Comparison of ENCODE assay signal across 15 cellular contexts in genomic region chr12:6757028-6757689, GRCh38. TPM values are rescaled to one million over a fixed set of nuclear protein-coding genes. Genes with fewer than 3 reads are reported as not detected.
DNase-seq lines count a peak whose midpoint lies in the region; ATAC-seq and TF ChIP-seq lines count a peak whose summit lies in the region.
"Had no signal": no experiment of that assay in that cellular context is flagged by ENCODE, and none has a peak within 500 bp of the region (broad histone marks: within the 10 kb centered on the region; RNA-seq: fewer than 3 reads in every experiment).

No MANE protein-coding gene starts in this region.

- H3K36me3 ChIP-seq in cardiac muscle cell (no peaks in the 10 kb centered on the region), GM23338 (ENCODE audit: insufficient read depth) (no peaks in the 10 kb centered on the region)

- in situ Hi-C loops in G401 (cut with HindIII; ENCODE audit: low sequenced_read_pairs), result no loop called here

- peaks cover 6% of the 10 kb centered on the region for H3K79me2 ChIP-seq in GM23338 (replicated peaks; ENCODE audit: insufficient read depth)

- H3K4me3 ChIP-seq in cardiac muscle cell, result no peak overlapping the region
- no peak overlapping the region for H3K4me3 ChIP-seq in GM23338

- peak overlapping the region; percentile 13 to 71 (median 33) for H3K27ac Mint-ChIP-seq in brain
- peak overlapping the region; percentile 8 for H3K27ac Mint-ChIP-seq in mesothelial cell of epicardium
- H3K27ac Mint-ChIP-seq in stimulated activated effector memory CD8-positive, alpha-beta T cell treated with anti-CD3 and anti-CD28 coated beads, Interleukin-12 subunit alpha, Interleukin-12 subunit beta, amount 100 ng/mL, for 72 hours, result peak overlapping the region; percentile 2
- H3K27ac Mint-ChIP-seq in GM23338, result no peak overlapping the region; the same call in 1 of the 2 replicates

- ATAC-seq in left ventricle myocardium superior, result no peak
- no peak for ATAC-seq in stimulated activated effector memory CD8-positive, alpha-beta T cell treated with anti-CD3 and anti-CD28 coated beads, Interleukin-12 subunit alpha, Interleukin-12 subunit beta, amount 100 ng/mL, for 72 hours
- no peak for ATAC-seq in GM23338

- H3K36me3 Mint-ChIP-seq in brain (peaks cover 4% of the 10 kb centered on the region), mesothelial cell of epicardium (no peaks in the 10 kb centered on the region), GM23338 (ENCODE audit: low read depth) (peaks cover 4% of the 10 kb centered on the region; the same call in 2 of the 3 replicates)
- peaks cover 18% of the 10 kb centered on the region for H3K36me3 Mint-ChIP-seq in stimulated activated effector memory CD8-positive, alpha-beta T cell treated with anti-CD3 and anti-CD28 coated beads, Interleukin-12 subunit alpha, Interleukin-12 subunit beta, amount 100 ng/mL, for 72 hours
- H3K36me3 Mint-ChIP-seq: CD14-positive monocyte had no signal

- H3F3A ChIP-seq in GM23338 (replicated peaks; ENCODE audit: low read depth), result no peaks in the 10 kb centered on the region; the same call in 1 of the 2 replicates

- H3K4me2 ChIP-seq in GM23338, result no peak overlapping the region

- H3K27me3 ChIP-seq in cardiac muscle cell, result no peaks in the 10 kb centered on the region
- no peaks in the 10 kb centered on the region for H3K27me3 ChIP-seq in GM23338 (ENCODE audit: insufficient read depth)

- DNase-seq in cardiac muscle cell (ENCODE audit: low read depth in 1 of 2, low spot score in 1 of 2) (peak in 1 of 2 donors; percentile 43), left ventricle myocardium superior (no peak), mesothelial cell of epicardium (ENCODE audit: low spot score in 2 of 2, unreplicated experiment in 2 of 2) (no peak), GM23338 (ENCODE audit: low spot score) (no peak), SK-N-DZ (ENCODE audit: low spot score) (no peak), G401 (ENCODE audit: low spot score) (no peak)
- DNase-seq in stimulated activated effector memory CD8-positive, alpha-beta T cell treated with anti-CD3 and anti-CD28 coated beads, Interleukin-12 subunit alpha, Interleukin-12 subunit beta, amount 100 ng/mL, for 72 hours (ENCODE audit: low spot score in 2 of 2), result peak in 1 of 2 donors; percentile 45
- DNase-seq: COR-L47, DMS153, H7, NCI-H187, NCI-H526 treated with DMSO at 0.1 percent for 48 hours, SHP77 treated with DMSO at 0.1 percent for 48 hours had no signal

- peaks cover 20% of the 10 kb centered on the region for H3K4me1 ChIP-seq in cardiac muscle cell (ENCODE audit: low read depth)
- peaks cover 16% of the 10 kb centered on the region for H3K4me1 ChIP-seq in GM23338 (ENCODE audit: insufficient read depth)

- H3K9me3 Mint-ChIP-seq in brain (peaks cover 0 to 4% (median 0%) of the 10 kb centered on the region in 5 experiments), mesothelial cell of epicardium (peaks cover under 1% of the 10 kb centered on the region), GM23338 (no peaks in the 10 kb centered on the region)
- H3K9me3 Mint-ChIP-seq in stimulated activated effector memory CD8-positive, alpha-beta T cell treated with anti-CD3 and anti-CD28 coated beads, Interleukin-12 subunit alpha, Interleukin-12 subunit beta, amount 100 ng/mL, for 72 hours, result no peaks in the 10 kb centered on the region
- H3K9me3 Mint-ChIP-seq: CD14-positive monocyte had no signal

- 0 out of 2 replicates have a peak, but pooled peaks cover 2% of the 10 kb centered on the region for H4K20me1 ChIP-seq in GM23338 (replicated peaks; ENCODE audit: insufficient read depth)

- H3K4me1 Mint-ChIP-seq in brain, result peaks cover 57% of the 10 kb centered on the region
- H3K4me1 Mint-ChIP-seq in mesothelial cell of epicardium, result peaks cover 22% of the 10 kb centered on the region
- peaks cover 24% of the 10 kb centered on the region for H3K4me1 Mint-ChIP-seq in stimulated activated effector memory CD8-positive, alpha-beta T cell treated with anti-CD3 and anti-CD28 coated beads, Interleukin-12 subunit alpha, Interleukin-12 subunit beta, amount 100 ng/mL, for 72 hours
- H3K4me1 Mint-ChIP-seq in GM23338, result peaks cover 28% of the 10 kb centered on the region

- H3K4me3 Mint-ChIP-seq in brain, result peak overlapping the region in 1 of 5 experiments; percentile 26
- no peak overlapping the region for H3K4me3 Mint-ChIP-seq in mesothelial cell of epicardium
- H3K4me3 Mint-ChIP-seq in stimulated activated effector memory CD8-positive, alpha-beta T cell treated with anti-CD3 and anti-CD28 coated beads, Interleukin-12 subunit alpha, Interleukin-12 subunit beta, amount 100 ng/mL, for 72 hours, result no peak overlapping the region
- H3K4me3 Mint-ChIP-seq in GM23338, result no peak overlapping the region; the same call in 2 of the 3 replicates

- H3K27ac ChIP-seq in cardiac muscle cell (peak overlapping the region; percentile 74), GM23338 (ENCODE audit: low read depth) (no peak overlapping the region; the same call in 1 of the 2 replicates)

- peaks cover 5% of the 10 kb centered on the region for H3K9me2 ChIP-seq in GM23338 (ENCODE audit: insufficient read depth)

- H3K27me3 Mint-ChIP-seq in brain (peaks cover 14% of the 10 kb centered on the region), mesothelial cell of epicardium (ENCODE audit: low read depth) (no peaks in the 10 kb centered on the region), GM23338 (ENCODE audit: insufficient read depth, low read depth, poor library complexity) (peaks cover 22% of the 10 kb centered on the region)

- no peak overlapping the region for H2AFZ ChIP-seq in GM23338

- H3K9me3 ChIP-seq in cardiac muscle cell (ENCODE audit: low read depth), result no peaks in the 10 kb centered on the region

- intact Hi-C loops in left ventricle myocardium superior (cut with micrococcal nuclease), result no loop called here

- no peak for TF ChIP-seq CTCF in cardiac muscle cell (IDR thresholded peaks at IDR 0.05; ENCODE audit: low read depth, low read length)
- no peak for TF ChIP-seq CTCF in brain (conservative IDR thresholded peaks at IDR 0.05)
- TF ChIP-seq CTCF in mesothelial cell of epicardium (IDR thresholded peaks at IDR 0.05; ENCODE audit: unreplicated experiment), result no peak
- no peak for TF ChIP-seq CTCF in GM23338 (conservative IDR thresholded peaks at IDR 0.05; ENCODE audit: low read depth in 2 of 2)

TF ChIP-seq in GM23338, 12 proteins besides CTCF, POLR2A, EP300 and RAD21 (continues in another document):
- no peak for TF ChIP-seq STAT1 (IDR thresholded peaks at IDR 0.05; ENCODE audit: unreplicated experiment)
- TF ChIP-seq EZH2phosphoT487 (IDR thresholded peaks at IDR 0.05; ENCODE audit: unreplicated experiment), result no peak

RNA-seq across cellular contexts. Expression of gene MLF2, which starts 4.2 kb away (rescaled TPM):
- 342 and 449 TPM in 2 replicates for total RNA-seq in cardiac muscle cell
- polyA plus RNA-seq in cardiac muscle cell, result 575 and 592 TPM in 2 replicates
- 158 TPM for total RNA-seq in left ventricle myocardium superior
- 293 TPM for polyA plus RNA-seq in brain (ENCODE audit: insufficient read depth, low read depth, low replicate concordance)
- total RNA-seq in mesothelial cell of epicardium, result 195 to 203 TPM (median 202 TPM) in 3 replicates
- 289 and 292 TPM in 2 replicates for total RNA-seq in GM23338 (2014; rRNA removed; shearing (Covaris generic))
- polyA plus RNA-seq in GM23338 (2016; fragmentation: Nextera tagmentation; extraction: Ambion mirVana), result 280 and 283 TPM in 2 replicates
- polyA plus RNA-seq in SK-N-DZ (2014; cell fraction: cytosol; rRNA removed), result 296 and 349 TPM in 2 replicates
- 249 and 259 TPM in 2 replicates for polyA plus RNA-seq in SK-N-DZ (2014; cell fraction: nucleus; rRNA removed)
- 342 and 364 TPM in 2 replicates for total RNA-seq in G401 (2014; rRNA removed; shearing (Covaris generic))

RNA-seq across cellular contexts. Expression of gene PTMS, which starts 9.0 kb away (rescaled TPM):
- 194 and 290 TPM in 2 replicates for total RNA-seq in cardiac muscle cell
- 426 and 467 TPM in 2 replicates for polyA plus RNA-seq in cardiac muscle cell
- 133 TPM for total RNA-seq in left ventricle myocardium superior
- polyA plus RNA-seq in brain (ENCODE audit: insufficient read depth, low read depth, low replicate concordance), result 1,278 TPM
- 320 to 338 TPM (median 323 TPM) in 3 replicates for total RNA-seq in mesothelial cell of epicardium
- total RNA-seq in GM23338 (2014; rRNA removed; shearing (Covaris generic)), result 82.4 and 111 TPM in 2 replicates
- 238 and 270 TPM in 2 replicates for polyA plus RNA-seq in GM23338 (2016; fragmentation: Nextera tagmentation; extraction: Ambion mirVana)
- 377 and 1,003 TPM in 2 replicates for polyA plus RNA-seq in SK-N-DZ (2014; cell fraction: cytosol; rRNA removed)
- 347 and 365 TPM in 2 replicates for polyA plus RNA-seq in SK-N-DZ (2014; cell fraction: nucleus; rRNA removed)
- 259 and 267 TPM in 2 replicates for total RNA-seq in G401 (2014; rRNA removed; shearing (Covaris generic))

RNA-seq across cellular contexts. Expression of gene LAG3, which starts 15.2 kb away (rescaled TPM):
- 0.15 TPM in 1 of 2 replicates, not detected in the other for total RNA-seq in cardiac muscle cell
- polyA plus RNA-seq in cardiac muscle cell, result 0.34 TPM in 1 of 2 replicates, not detected in the other
- 0.37 TPM for total RNA-seq in left ventricle myocardium superior
- 0.81 TPM for polyA plus RNA-seq in brain (ENCODE audit: insufficient read depth, low read depth, low replicate concordance)
- total RNA-seq in mesothelial cell of epicardium, result 2.7 to 3.8 TPM (median 3.5 TPM) in 3 replicates
- total RNA-seq in GM23338 (2014; rRNA removed; shearing (Covaris generic)), result 1.0 and 4.7 TPM in 2 replicates
- polyA plus RNA-seq in GM23338 (2016; fragmentation: Nextera tagmentation; extraction: Ambion mirVana), result 3.7 and 3.9 TPM in 2 replicates
- 0.46 and 2.2 TPM in 2 replicates for polyA plus RNA-seq in SK-N-DZ (2014; cell fraction: cytosol; rRNA removed)
- 14.0 and 24.1 TPM in 2 replicates for polyA plus RNA-seq in SK-N-DZ (2014; cell fraction: nucleus; rRNA removed)
- 0.31 and 0.58 TPM in 2 replicates for total RNA-seq in G401 (2014; rRNA removed; shearing (Covaris generic))
- polyA plus RNA-seq: CD14-positive monocyte had no signal

RNA-seq across cellular contexts. Expression of gene CD4, which starts 32.2 kb away (rescaled TPM):
- 3.1 and 3.3 TPM in 2 replicates for total RNA-seq in cardiac muscle cell
- polyA plus RNA-seq in cardiac muscle cell, result 5.2 and 5.9 TPM in 2 replicates
- 8.4 TPM for total RNA-seq in left ventricle myocardium superior
- 13.7 TPM for polyA plus RNA-seq in brain (ENCODE audit: insufficient read depth, low read depth, low replicate concordance)
- total RNA-seq in mesothelial cell of epicardium, result 2.9 to 3.9 TPM (median 3.8 TPM) in 3 replicates
- 1.5 and 2.2 TPM in 2 replicates for total RNA-seq in GM23338 (2014; rRNA removed; shearing (Covaris generic))
- 2.0 and 2.1 TPM in 2 replicates for polyA plus RNA-seq in GM23338 (2016; fragmentation: Nextera tagmentation; extraction: Ambion mirVana)
- 5.8 and 7.7 TPM in 2 replicates for polyA plus RNA-seq in SK-N-DZ (2014; cell fraction: cytosol; rRNA removed)
- 6.6 and 8.7 TPM in 2 replicates for polyA plus RNA-seq in SK-N-DZ (2014; cell fraction: nucleus; rRNA removed)
- total RNA-seq in G401 (2014; rRNA removed; shearing (Covaris generic)), result 0.34 and 1.3 TPM in 2 replicates

RNA-seq across cellular contexts. Expression of gene COPS7A, which starts 33.3 kb away (rescaled TPM):
- total RNA-seq in cardiac muscle cell (71.0 and 82.1 TPM in 2 replicates), left ventricle myocardium superior (81.9 TPM), mesothelial cell of epicardium (34.1 to 37.6 TPM (median 34.8 TPM) in 3 replicates)
- polyA plus RNA-seq in cardiac muscle cell (97.7 and 108 TPM in 2 replicates), brain (ENCODE audit: insufficient read depth, low read depth, low replicate concordance) (77.8 TPM), GM23338 (2016; fragmentation: Nextera tagmentation; extraction: Ambion mirVana) (36.9 and 37.7 TPM in 2 replicates)
- total RNA-seq in GM23338 (2014; rRNA removed; shearing (Covaris generic)), result 51.9 and 53.9 TPM in 2 replicates
- polyA plus RNA-seq in SK-N-DZ (2014; cell fraction: cytosol; rRNA removed), result 56.6 and 71.0 TPM in 2 replicates
- polyA plus RNA-seq in SK-N-DZ (2014; cell fraction: nucleus; rRNA removed), result 124 and 133 TPM in 2 replicates
- total RNA-seq in G401 (2014; rRNA removed; shearing (Covaris generic)), result 47.0 and 47.6 TPM in 2 replicates
